ENCODE assay signal across 11 cellular contexts in genomic region chr9:72954431-72955420, GRCh38. TPM values are rescaled to one million over a fixed set of nuclear protein-coding genes. Genes with fewer than 3 reads are reported as not detected.
DNase-seq lines count a peak whose midpoint lies in the region; ATAC-seq and TF ChIP-seq lines count a peak whose summit lies in the region.
"Had no signal": no experiment of that assay in that cellular context is flagged by ENCODE, and none has a peak within 500 bp of the region (broad histone marks: within the 10 kb centered on the region; RNA-seq: fewer than 3 reads in every experiment).

No MANE protein-coding gene starts in this region.

- H3K4me3 Mint-ChIP-seq in activated CD8-positive, alpha-beta T cell treated with anti-CD3 and anti-CD28 coated beads, Interleukin-2, amount 10 ng/mL, durations not matched to agents 7 days and 5 days, result no peak overlapping the region
- H3K4me3 Mint-ChIP-seq in stimulated activated naive CD8-positive, alpha-beta T cell treated with anti-CD3 and anti-CD28 coated beads, Interleukin-15, amount 100 ng/mL, for 72 hours, result no peak overlapping the region
- H3K4me3 Mint-ChIP-seq: stimulated activated naive CD8-positive, alpha-beta T cell treated with anti-CD3 and anti-CD28 coated beads, Interleukin-15, Interleukin-2, amounts not matched to agents 100 ng/mL and 50 ng/mL, for 24 hours had no signal

- no peaks in the 10 kb centered on the region for H3K4me1 Mint-ChIP-seq in activated CD8-positive, alpha-beta T cell treated with anti-CD3 and anti-CD28 coated beads, Interleukin-2, amount 10 ng/mL, durations not matched to agents 7 days and 5 days (ENCODE audit: low read depth)
- H3K4me1 Mint-ChIP-seq in stimulated activated naive CD8-positive, alpha-beta T cell treated with anti-CD3 and anti-CD28 coated beads, Interleukin-15, amount 100 ng/mL, for 72 hours, result no peaks in the 10 kb centered on the region

- no peaks in the 10 kb centered on the region for H3K36me3 Mint-ChIP-seq in activated CD8-positive, alpha-beta T cell treated with anti-CD3 and anti-CD28 coated beads, Interleukin-2, amount 10 ng/mL, durations not matched to agents 7 days and 5 days (ENCODE audit: low read depth)

- peaks cover 11% of the 10 kb centered on the region for H3K27me3 Mint-ChIP-seq in activated CD8-positive, alpha-beta T cell treated with anti-CD3 and anti-CD28 coated beads, Interleukin-2, amount 10 ng/mL, durations not matched to agents 7 days and 5 days (ENCODE audit: low read depth)
- H3K27me3 Mint-ChIP-seq in stimulated activated naive CD8-positive, alpha-beta T cell treated with anti-CD3 and anti-CD28 coated beads, Interleukin-15, amount 100 ng/mL, for 72 hours, result peaks cover 12% of the 10 kb centered on the region

- POLR2A ChIA-PET in activated CD8-positive, alpha-beta T cell treated with anti-CD3 and anti-CD28 coated beads, Interleukin-2, amount 10 ng/mL, durations not matched to agents 7 days and 5 days (lab: Charles Lee), result interaction anchor here (0.6 kb wide), 1 partner anchor 14 kb away, joined by 3 read pairs; no protein-coding TSS in a partner anchor

- no peak for TF ChIP-seq CTCF in foreskin fibroblast (IDR thresholded peaks at IDR 0.05; ENCODE audit: low read depth, low read length)

- intact Hi-C loops in sciatic nerve (cut with DNase I), result no loop called here

- no peak overlapping the region for H3K27ac Mint-ChIP-seq in activated CD8-positive, alpha-beta T cell treated with anti-CD3 and anti-CD28 coated beads, Interleukin-2, amount 10 ng/mL, durations not matched to agents 7 days and 5 days
- H3K27ac Mint-ChIP-seq in stimulated activated naive CD8-positive, alpha-beta T cell treated with anti-CD3 and anti-CD28 coated beads, Interleukin-15, amount 100 ng/mL, for 72 hours, result no peak overlapping the region
- H3K27ac Mint-ChIP-seq: stimulated activated naive CD8-positive, alpha-beta T cell treated with anti-CD3 and anti-CD28 coated beads, Interleukin-15, Interleukin-2, amounts not matched to agents 100 ng/mL and 50 ng/mL, for 24 hours had no signal

- no peaks in the 10 kb centered on the region for H3K9me3 Mint-ChIP-seq in activated CD8-positive, alpha-beta T cell treated with anti-CD3 and anti-CD28 coated beads, Interleukin-2, amount 10 ng/mL, durations not matched to agents 7 days and 5 days (ENCODE audit: insufficient read depth)
- H3K9me3 Mint-ChIP-seq in stimulated activated naive CD8-positive, alpha-beta T cell treated with anti-CD3 and anti-CD28 coated beads, Interleukin-15, amount 100 ng/mL, for 72 hours, result peaks cover 7 to 9% of the 10 kb centered on the region in 2 donors

- DNase-seq in DMS53 (lab: John Stamatoyannopoulos, UW) (peak; percentile 75), NCI-H748 (lab: John Stamatoyannopoulos, UW; ENCODE audit: unreplicated experiment) (peak; percentile 97), foreskin fibroblast (peak; percentile 23 to 68), sciatic nerve (ENCODE audit: low spot score) (no peak), DMS114 treated with DMSO at 0.1 percent for 48 hours (lab: John Stamatoyannopoulos, UW; ENCODE audit: unreplicated experiment) (no peak)
- DNase-seq in activated CD8-positive, alpha-beta T cell treated with anti-CD3 and anti-CD28 coated beads, Interleukin-2, amount 10 ng/mL, durations not matched to agents 7 days and 5 days, result no peak
- no peak for DNase-seq in stimulated activated naive CD8-positive, alpha-beta T cell treated with anti-CD3 and anti-CD28 coated beads, Interleukin-15, amount 100 ng/mL, for 72 hours
- DNase-seq: stimulated activated CD4-positive, alpha-beta T cell treated with anti-CD3 and anti-CD28 coated beads, Interleukin-1b, Interleukin-23, amount 100 ng/mL, for 48 hours had no signal

- H3K4me3 ChIP-seq in foreskin fibroblast (ENCODE audit: low read depth in 1 of 2, low read length in 2 of 2), result no peak overlapping the region

- CTCF ChIA-PET in activated CD8-positive, alpha-beta T cell treated with anti-CD3 and anti-CD28 coated beads, Interleukin-2, amount 10 ng/mL, durations not matched to agents 7 days and 5 days (lab: Charles Lee), result no interaction called here

- peak; percentile 89 for ATAC-seq in sciatic nerve
- no peak for ATAC-seq in HG03521 (IDR thresholded peaks at IDR 0.05; ENCODE audit: unreplicated experiment)
- ATAC-seq in activated CD8-positive, alpha-beta T cell treated with anti-CD3 and anti-CD28 coated beads, Interleukin-2, amount 10 ng/mL, durations not matched to agents 7 days and 5 days, result no peak
- no peak for ATAC-seq in stimulated activated naive CD8-positive, alpha-beta T cell treated with anti-CD3 and anti-CD28 coated beads, Interleukin-15, amount 100 ng/mL, for 72 hours

RNA-seq across cellular contexts. Expression of gene ALDH1A1, which starts 1.9 kb away (rescaled TPM):
- total RNA-seq in sciatic nerve, result 277 TPM
- total RNA-seq in activated CD8-positive, alpha-beta T cell treated with anti-CD3 and anti-CD28 coated beads, Interleukin-2, amount 10 ng/mL, durations not matched to agents 7 days and 5 days, result not detected
- total RNA-seq: T-helper 1 cell treated with Interleukin-12 subunit alpha and Interleukin-12 subunit beta and Interleukin-4 antibody, amounts not matched to agents 30 ng/mL and 1 ng/mL, for 36 hours had no signal

Comparison
In these comparisons a context has a peak if more than half of its experiments do, and no peak if none do; other contexts are left out.
1. DNase-seq: peak in DMS53 (single experiment), NCI-H748 (single experiment) and foreskin fibroblast (2 of 2); none in sciatic nerve (single experiment), DMS114 treated with DMSO at 0.1 percent for 48 hours (single experiment), activated CD8-positive, alpha-beta T cell treated with anti-CD3 and anti-CD28 coated beads, Interleukin-2, amount 10 ng/mL, durations not matched to agents 7 days and 5 days (single experiment) and stimulated activated naive CD8-positive, alpha-beta T cell treated with anti-CD3 and anti-CD28 coated beads, Interleukin-15, amount 100 ng/mL, for 72 hours (0 of 2).
2. RNA of gene ALDH1A1, which starts 1.9 kb away (total RNA-seq): 277 TPM in sciatic nerve (single experiment); not detected in activated CD8-positive, alpha-beta T cell treated with anti-CD3 and anti-CD28 coated beads, Interleukin-2, amount 10 ng/mL, durations not matched to agents 7 days and 5 days; every median in the first group is over 100 times any median in the second.